ENCODE assay signal across 15 cellular contexts in the genomic region with DNA sequence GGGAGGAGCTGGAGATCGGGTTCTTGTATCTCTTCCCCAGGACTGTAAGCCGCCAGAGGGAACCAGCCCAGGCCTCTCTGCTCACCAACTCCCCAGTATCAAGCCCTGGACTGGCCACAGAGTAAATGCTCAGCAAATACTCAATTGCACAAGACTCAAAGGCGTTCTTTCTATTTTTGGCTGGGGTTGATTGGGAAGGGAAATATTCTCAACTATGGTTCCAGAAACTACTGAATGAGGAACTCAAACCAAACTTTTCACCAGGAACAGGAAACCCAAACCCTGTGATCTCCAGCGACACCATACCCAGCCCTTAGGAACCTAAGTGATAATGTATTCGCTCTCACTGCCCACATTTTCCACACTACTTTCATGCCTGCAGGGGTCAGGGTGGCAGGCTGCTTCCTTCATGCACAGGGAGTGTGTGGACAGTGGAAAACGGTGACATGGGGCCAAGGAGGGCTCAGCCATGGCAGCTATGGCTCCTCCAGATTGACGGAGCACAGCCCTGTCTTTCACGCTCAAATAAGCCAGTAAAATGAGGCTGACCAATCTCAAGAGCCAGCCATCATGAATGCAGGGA.
DNase-seq lines count a peak whose midpoint lies in the region; ATAC-seq, FAIRE-seq and TF ChIP-seq lines count a peak whose summit lies in the region.
"Had no signal": no experiment of that assay in that cellular context is flagged by ENCODE, and none has a peak within 500 bp of the region (broad histone marks: within the 10 kb centered on the region; RNA-seq: fewer than 3 reads in every experiment).

No MANE protein-coding gene starts in this region.

- TF ChIP-seq CTCF in adrenal gland (IDR thresholded peaks at IDR 0.05), result no peak
- no peak for TF ChIP-seq CTCF in hepatocyte (IDR thresholded peaks at IDR 0.05; ENCODE audit: poor library complexity)

- no peak overlapping the region for H3K9ac ChIP-seq in skeletal muscle tissue (ENCODE audit: low read depth in 1 of 3, low read length in 3 of 3)

- H3K27me3 ChIP-seq in adrenal gland (no peaks in the 10 kb centered on the region), hepatocyte (no peaks in the 10 kb centered on the region), skeletal muscle tissue (ENCODE audit: control insufficient read depth in 3 of 3, insufficient read depth in 3 of 3, low read length in 3 of 3) (no peaks in the 10 kb centered on the region)
- H3K27me3 ChIP-seq: Peyer's patch had no signal

- H3K36me3 ChIP-seq in adrenal gland (replicated peaks in 1 of 2) (no peaks in the 10 kb centered on the region), hepatocyte (replicated peaks; ENCODE audit: insufficient read depth, low read depth) (no peaks in the 10 kb centered on the region), skeletal muscle tissue (ENCODE audit: control insufficient read depth in 3 of 3, insufficient read depth in 3 of 3, low read length in 3 of 3) (no peaks in the 10 kb centered on the region)
- H3K36me3 ChIP-seq: Peyer's patch had no signal

- intact Hi-C loops in adrenal gland (cut with DNase I), result no loop called here

- no peak for TF ChIP-seq POLR2A in adrenal gland (IDR thresholded peaks at IDR 0.05)

- no peaks in the 10 kb centered on the region for H3K79me2 ChIP-seq in hepatocyte

- H3K9me2 ChIP-seq in hepatocyte (replicated peaks; ENCODE audit: insufficient read depth), result no peaks in the 10 kb centered on the region

- peaks cover 5 to 11% of the 10 kb centered on the region in 2 donors for H3K4me1 ChIP-seq in adrenal gland (replicated peaks in 1 of 2)
- peaks cover 11% of the 10 kb centered on the region for H3K4me1 ChIP-seq in hepatocyte (ENCODE audit: insufficient read depth)
- H3K4me1 ChIP-seq in skeletal muscle tissue (ENCODE audit: control insufficient read depth in 3 of 3, insufficient read depth in 3 of 3, low read length in 3 of 3), result peaks cover 5 to 17% (median 5%) of the 10 kb centered on the region in 3 donors
- H3K4me1 ChIP-seq: Peyer's patch had no signal

- no peak for FAIRE-seq in RCC 7860 (lab: Jason Lieb, UNC)

- no peak overlapping the region for H3K4me3 ChIP-seq in adrenal gland
- no peak overlapping the region for H3K4me3 ChIP-seq in hepatocyte
- H3K4me3 ChIP-seq in skeletal muscle tissue (ENCODE audit: low read length in 3 of 3), result no peak overlapping the region
- H3K4me3 ChIP-seq: Peyer's patch had no signal

- H2AFZ ChIP-seq in hepatocyte, result no peak overlapping the region

- WGBS in adrenal gland, 4 donors, result 76 to 80% (median 78%) methylated on average over 7 to 8 of the region's 8 CpGs
- WGBS in hepatocyte (ENCODE audit: low lambda C conversion rate, missing lambda C conversion rate), result 91% methylated on average over 8 of the region's 8 CpGs

- DNase-seq in HuH-7 (ENCODE audit: low spot score) (peak; percentile 55), adrenal gland (peak in 4 of 7 donors; percentile 24 to 36 (median 30)), hepatocyte (ENCODE audit: low spot score) (no peak), NCI-H1417 treated with DMSO at 0.1 percent for 48 hours (lab: John Stamatoyannopoulos, UW) (no peak), RCC 7860 (ENCODE audit: low spot score) (no peak)
- DNase-seq in stimulated activated CD4-positive, alpha-beta T cell treated with anti-CD3 and anti-CD28 coated beads, Interleukin-12 subunit alpha, Interleukin-12 subunit beta, amount 100 ng/mL, for 4 hours, result no peak
- DNase-seq: activated naive CD8-positive, alpha-beta T cell treated with anti-CD3 and anti-CD28 coated beads, Interleukin-2, amount 10 ng/mL, durations not matched to agents 7 days and 5 days; CD4-positive, CD25-positive, alpha-beta regulatory T cell; NCI-H345; Peyer's patch; stimulated activated CD4-positive, alpha-beta T cell treated with anti-CD3 and anti-CD28 coated beads, Interleukin-2, amount 100 ng/mL, for 24 hours; T1000 had no signal

- H3K4me2 ChIP-seq in hepatocyte, result peak overlapping the region; percentile 62

- no peak for ATAC-seq in GM18909 (IDR thresholded peaks at IDR 0.05; ENCODE audit: poor library complexity, unreplicated experiment)
- ATAC-seq: stimulated activated memory B cell treated with anti-CD40 and anti-IgM and Interleukin-4, amounts not matched to agents 10 μg/mL and 1 μg/mL and 100 μg/mL, for 72 hours had no signal

- H3K27ac ChIP-seq in adrenal gland, result peak overlapping the region in 2 of 5 donors; percentile 38 to 54
- H3K27ac ChIP-seq in hepatocyte, result peak overlapping the region; percentile 87
- peak overlapping the region; percentile 26 for H3K27ac ChIP-seq in skeletal muscle tissue (ENCODE audit: low read depth, low read length)
- H3K27ac ChIP-seq: Peyer's patch had no signal

- H3K9me3 ChIP-seq in adrenal gland (replicated peaks in 1 of 3), result no peaks in the 10 kb centered on the region
- no peaks in the 10 kb centered on the region for H3K9me3 ChIP-seq in hepatocyte (ENCODE audit: low read depth)
- H3K9me3 ChIP-seq in skeletal muscle tissue (ENCODE audit: control insufficient read depth in 3 of 3, low read length in 3 of 3), result no peaks in the 10 kb centered on the region
- H3K9me3 ChIP-seq: Peyer's patch had no signal

- no peaks in the 10 kb centered on the region for H4K20me1 ChIP-seq in hepatocyte (ENCODE audit: insufficient read depth, poor library complexity, severe bottlenecking)

Comparison
In these comparisons a context has a peak if more than half of its experiments do, and no peak if none do; other contexts are left out.
1. DNase-seq: peak in HuH-7 (single experiment) and adrenal gland (4 of 7); none in hepatocyte (single experiment), stimulated activated CD4-positive, alpha-beta T cell treated with anti-CD3 and anti-CD28 coated beads, Interleukin-12 subunit alpha, Interleukin-12 subunit beta, amount 100 ng/mL, for 4 hours (single experiment), NCI-H1417 treated with DMSO at 0.1 percent for 48 hours (single experiment) and RCC 7860 (single experiment).